29 cellular contexts compared by ENCODE assay signal in genomic region chr14:33393155-33393894, GRCh38.
DNase-seq lines count a peak whose midpoint lies in the region; ATAC-seq and TF ChIP-seq lines count a peak whose summit lies in the region.
"Had no signal": no experiment of that assay in that cellular context is flagged by ENCODE, and none has a peak within 500 bp of the region (broad histone marks: within the 10 kb centered on the region; RNA-seq: fewer than 3 reads in every experiment).

No MANE protein-coding gene starts in this region.

- no peaks in the 10 kb centered on the region for H3K36me3 Mint-ChIP-seq in natural killer cell treated with Interleukin-12 subunit alpha and Interleukin-12 subunit beta and Interleukin-15 and Interleukin-18, amount 100 ng/mL, for 72 hours
- H3K36me3 Mint-ChIP-seq: activated naive CD8-positive, alpha-beta T cell treated with anti-CD3 and anti-CD28 coated beads for 36 hours; CD14-positive monocyte; natural killer cell had no signal

- H3K36me3 ChIP-seq in WERI-Rb-1: no peaks in the 10 kb centered on the region
- H3K36me3 ChIP-seq: ascending aorta, ovary, thyroid gland had no signal

- no peaks in the 10 kb centered on the region for H3K9me3 Mint-ChIP-seq in natural killer cell treated with Interleukin-12 subunit alpha and Interleukin-12 subunit beta and Interleukin-15 and Interleukin-18, amount 100 ng/mL, for 72 hours
- H3K9me3 Mint-ChIP-seq: CD14-positive monocyte; stimulated activated naive CD8-positive, alpha-beta T cell treated with anti-CD3 and anti-CD28 coated beads, Interleukin-15, amount 100 ng/mL, for 72 hours; T-helper 2 cell treated with Interferon-gamma antibody and Interleukin-4, amounts not matched to agents 5 μg/mL and 100 μg/mL, for 36 hours had no signal

- POLR2A ChIA-PET in HEK293T (lab: Yijun Ruan, JAX): no interaction called here

- no peak overlapping the region for H3K27ac ChIP-seq in WERI-Rb-1
- no peak overlapping the region for H3K27ac ChIP-seq in coronary artery
- H3K27ac ChIP-seq: ascending aorta, GM23248, ovary, thyroid gland had no signal

- no peaks in the 10 kb centered on the region for H3K27me3 ChIP-seq in WERI-Rb-1 (ENCODE audit: insufficient read depth, low read depth, severe bottlenecking)
- H3K27me3 ChIP-seq: ascending aorta, ovary, thyroid gland had no signal

- H3K4me1 Mint-ChIP-seq in natural killer cell treated with Interleukin-12 subunit alpha and Interleukin-12 subunit beta and Interleukin-15 and Interleukin-18, amount 100 ng/mL, for 72 hours (ENCODE audit: low read depth in 2 of 2): no peaks in the 10 kb centered on the region
- H3K4me1 Mint-ChIP-seq: activated naive CD8-positive, alpha-beta T cell treated with anti-CD3 and anti-CD28 coated beads for 36 hours; CD14-positive monocyte; natural killer cell; stimulated activated naive CD8-positive, alpha-beta T cell treated with anti-CD3 and anti-CD28 coated beads, Interleukin-15, amount 100 ng/mL, for 72 hours had no signal

- H3K27me3 Mint-ChIP-seq in natural killer cell treated with Interleukin-12 subunit alpha and Interleukin-12 subunit beta and Interleukin-15 and Interleukin-18, amount 100 ng/mL, for 72 hours: no peaks in the 10 kb centered on the region
- H3K27me3 Mint-ChIP-seq: activated naive CD8-positive, alpha-beta T cell treated with anti-CD3 and anti-CD28 coated beads for 36 hours had no signal

- CTCF ChIA-PET in HEK293T (lab: Yijun Ruan, JAX): interaction anchor here (0.6 kb wide), 1 partner anchor 8 kb away, joined by 3 read pairs; no protein-coding TSS in a partner anchor

- TF ChIP-seq CTCF in fibroblast of pulmonary artery (IDR thresholded peaks at IDR 0.05; ENCODE audit: low read length, missing control alignments) (no peak), WERI-Rb-1 (IDR thresholded peaks at IDR 0.05; ENCODE audit: low read depth, low read length) (no peak), coronary artery (IDR thresholded peaks at IDR 0.05) (no peak)

- no peak for ATAC-seq in natural killer cell treated with Interleukin-12 subunit alpha and Interleukin-12 subunit beta and Interleukin-15 and Interleukin-18, amount 100 ng/mL, for 72 hours
- ATAC-seq: HepG2; left ventricle myocardium superior; natural killer cell; stimulated activated naive CD8-positive, alpha-beta T cell treated with anti-CD3 and anti-CD28 coated beads, Interleukin-15, amount 100 ng/mL, for 72 hours had no signal

- no peak overlapping the region for H3K4me3 ChIP-seq in fibroblast of pulmonary artery (replicated peaks; ENCODE audit: low read depth, low read length)
- no peak overlapping the region for H3K4me3 ChIP-seq in WERI-Rb-1 (ENCODE audit: low read depth, low read length)
- no peak overlapping the region for H3K4me3 ChIP-seq in coronary artery
- H3K4me3 ChIP-seq: ascending aorta, GM23248, ovary, smooth muscle cell, thyroid gland had no signal

- DNase-seq in HEK293T (ENCODE audit: extremely low spot score) (peak; percentile 67), NCI-H1930 (lab: John Stamatoyannopoulos, UW) (peak; percentile 38 to 55), NCI-H748 treated with DMSO at 0.1 percent for 48 hours (lab: John Stamatoyannopoulos, UW) (peak; percentile 97), fibroblast of pulmonary artery (ENCODE audit: low read depth) (peak; percentile 4), WERI-Rb-1 (no peak), coronary artery (ENCODE audit: low spot score) (no peak), AG20443 (ENCODE audit: low spot score) (no peak)
- no peak for DNase-seq in natural killer cell treated with Interleukin-12 subunit alpha and Interleukin-12 subunit beta and Interleukin-15 and Interleukin-18, amount 100 ng/mL, for 72 hours (ENCODE audit: low spot score)
- DNase-seq: activated CD4-positive, alpha-beta T cell treated with anti-CD3 and anti-CD28 coated beads for 48 hours; activated effector memory CD4-positive, alpha-beta T cell treated with anti-CD3 and anti-CD28 coated beads, Interleukin-2, amount 50 U/mL, for 16 hours; activated naive CD8-positive, alpha-beta T cell treated with anti-CD3 and anti-CD28 coated beads for 36 hours; activated T-cell treated with anti-CD3 and anti-CD28 coated beads, Interleukin-2, amount 50 U/mL, for 1 hour; Calu3; cerebellar nuclear complex; GM23248; Karpas-422; left ventricle myocardium superior; midbrain; natural killer cell; ovary; stimulated activated CD4-positive, alpha-beta T cell treated with anti-CD3 and anti-CD28 coated beads, Interleukin-1b, Interleukin-23, amount 100 ng/mL, for 48 hours; stimulated activated CD8-positive, alpha-beta memory T cell treated with anti-CD3 and anti-CD28 coated beads, Interleukin-4, amount 100 ng/mL, for 48 hours; stimulated activated naive CD8-positive, alpha-beta T cell treated with anti-CD3 and anti-CD28 coated beads, Interleukin-15, amount 100 ng/mL, for 72 hours; thyroid gland had no signal

- no peak overlapping the region for H3K4me3 Mint-ChIP-seq in natural killer cell treated with Interleukin-12 subunit alpha and Interleukin-12 subunit beta and Interleukin-15 and Interleukin-18, amount 100 ng/mL, for 72 hours
- H3K4me3 Mint-ChIP-seq: activated naive CD8-positive, alpha-beta T cell treated with anti-CD3 and anti-CD28 coated beads for 36 hours; CD14-positive monocyte; natural killer cell; stimulated activated naive CD8-positive, alpha-beta T cell treated with anti-CD3 and anti-CD28 coated beads, Interleukin-15, amount 100 ng/mL, for 72 hours; T-helper 2 cell treated with Interferon-gamma antibody and Interleukin-4, amounts not matched to agents 5 μg/mL and 100 μg/mL, for 36 hours had no signal

- no peak overlapping the region for H3K27ac Mint-ChIP-seq in natural killer cell treated with Interleukin-12 subunit alpha and Interleukin-12 subunit beta and Interleukin-15 and Interleukin-18, amount 100 ng/mL, for 72 hours
- H3K27ac Mint-ChIP-seq: activated naive CD8-positive, alpha-beta T cell treated with anti-CD3 and anti-CD28 coated beads for 36 hours; CD14-positive monocyte; natural killer cell; stimulated activated naive CD8-positive, alpha-beta T cell treated with anti-CD3 and anti-CD28 coated beads, Interleukin-15, amount 100 ng/mL, for 72 hours; T-helper 2 cell treated with Interferon-gamma antibody and Interleukin-4, amounts not matched to agents 5 μg/mL and 100 μg/mL, for 36 hours had no signal

- H3K9me3 ChIP-seq in WERI-Rb-1 (ENCODE audit: severe bottlenecking): no peaks in the 10 kb centered on the region
- H3K9me3 ChIP-seq: ascending aorta, ovary, thyroid gland had no signal

TF ChIP-seq in HEK293T, 16 proteins besides CTCF, POLR2A, EP300 and RAD21:
- TF ChIP-seq ARNT (IDR thresholded peaks at IDR 0.05) (peak; percentile 39; the same call in 1 of the 2 replicates), FOXM1 (IDR thresholded peaks at IDR 0.05; ENCODE audit: borderline replicate concordance) (peak; percentile 57; the same call in 1 of the 2 replicates), FOXK2 (IDR thresholded peaks at IDR 0.05) (peak; percentile 81), PKNOX1 (IDR thresholded peaks at IDR 0.05) (peak; percentile 83), FOXA1 (IDR thresholded peaks at IDR 0.05) (no peak), CTBP1 (IDR thresholded peaks at IDR 0.05; ENCODE audit: borderline replicate concordance) (peak; percentile 89), NFRKB (IDR thresholded peaks at IDR 0.05) (no peak), LEF1 (IDR thresholded peaks at IDR 0.05; ENCODE audit: borderline replicate concordance) (0 out of 2 replicates have a peak, but pooled peaks have one; percentile 33)

Comparison
In these comparisons a context has a peak if more than half of its experiments do, and no peak if none do; other contexts are left out.
1. DNase-seq: peak in HEK293T (single experiment), NCI-H1930 (2 of 2), NCI-H748 treated with DMSO at 0.1 percent for 48 hours (single experiment) and fibroblast of pulmonary artery (single experiment); none in WERI-Rb-1 (single experiment), coronary artery (single experiment), natural killer cell treated with Interleukin-12 subunit alpha and Interleukin-12 subunit beta and Interleukin-15 and Interleukin-18, amount 100 ng/mL, for 72 hours (single experiment) and AG20443 (single experiment).